In genomic region chr17:59830846-59831486, GRCh38 we compare ENCODE assay signal across 11 cellular contexts.
DNase-seq lines count a peak whose midpoint lies in the region; ATAC-seq and TF ChIP-seq lines count a peak whose summit lies in the region.
"Had no signal": no experiment of that assay in that cellular context is flagged by ENCODE, and none has a peak within 500 bp of the region (broad histone marks: within the 10 kb centered on the region; RNA-seq: fewer than 3 reads in every experiment).

No MANE protein-coding gene starts in this region.

- H3K9me3 ChIP-seq in left ventricle myocardium inferior (replicated peaks): no peaks in the 10 kb centered on the region
- H3K9me3 ChIP-seq in lung (ENCODE audit: control insufficient read depth in 2 of 2, insufficient read depth in 1 of 2, low read length in 1 of 2): no peaks in the 10 kb centered on the region
- H3K9me3 ChIP-seq in upper lobe of left lung: no peaks in the 10 kb centered on the region

- H3K4me1 Mint-ChIP-seq in activated T-helper 2 cell treated with anti-CD3 and anti-CD28 coated beads, Interferon-gamma antibody, Interleukin-2, Interleukin-4, amounts not matched to agents 10 μg/mL and 5 μg/mL and 100 μg/mL, durations not matched to agents 14 hours and 24 hours and 36 hours (ENCODE audit: low read depth): peaks cover 57% of the 10 kb centered on the region

- H3K4me1 ChIP-seq in left ventricle myocardium inferior (peaks cover 43% of the 10 kb centered on the region), lung (ENCODE audit: control insufficient read depth in 2 of 2, insufficient read depth in 2 of 2, low read length in 2 of 2) (peaks cover 3 to 16% of the 10 kb centered on the region in 2 donors), upper lobe of left lung (peaks cover 23 to 38% (median 33%) of the 10 kb centered on the region in 4 donors)

- no peaks in the 10 kb centered on the region for H3K27me3 Mint-ChIP-seq in activated T-helper 2 cell treated with anti-CD3 and anti-CD28 coated beads, Interferon-gamma antibody, Interleukin-2, Interleukin-4, amounts not matched to agents 10 μg/mL and 5 μg/mL and 100 μg/mL, durations not matched to agents 14 hours and 24 hours and 36 hours (ENCODE audit: low read depth)

- H3K9me3 Mint-ChIP-seq in activated T-helper 2 cell treated with anti-CD3 and anti-CD28 coated beads, Interferon-gamma antibody, Interleukin-2, Interleukin-4, amounts not matched to agents 10 μg/mL and 5 μg/mL and 100 μg/mL, durations not matched to agents 14 hours and 24 hours and 36 hours: no peaks in the 10 kb centered on the region
- H3K9me3 Mint-ChIP-seq: nephron progenitor cell had no signal

- 91 to 95% methylated on average over 1 of the region's 1 CpG for WGBS in lung, 2 donors
- WGBS in upper lobe of left lung, 2 donors: 87 to 100% methylated on average over 1 of the region's 1 CpG

- no peak for ATAC-seq in left cardiac atrium
- no peak for ATAC-seq in lung (ENCODE audit: insufficient read depth, low FRiP score)
- ATAC-seq in upper lobe of left lung (ENCODE audit: low FRiP score in 2 of 2): no peak
- ATAC-seq in HG03469 (IDR thresholded peaks at IDR 0.05; ENCODE audit: unreplicated experiment): no peak
- ATAC-seq in HG02981 (IDR thresholded peaks at IDR 0.05; ENCODE audit: unreplicated experiment): no peak
- ATAC-seq in GM19035 (IDR thresholded peaks at IDR 0.05; ENCODE audit: unreplicated experiment): no peak
- ATAC-seq: esophagus mucosa had no signal

- H3K27ac ChIP-seq in left ventricle myocardium inferior (replicated peaks): peak overlapping the region; percentile 66
- peak overlapping the region; percentile 45 to 82 for H3K27ac ChIP-seq in lung (ENCODE audit: low read depth in 1 of 2, low read length in 1 of 2)
- peak overlapping the region in 3 of 4 donors; percentile 14 to 78 (median 75) for H3K27ac ChIP-seq in upper lobe of left lung

- intact Hi-C loops in left ventricle myocardium inferior (cut with micrococcal nuclease) (no loop called here), left cardiac atrium (cut with DNase I) (loop anchor here in 1 of 2 donors (5.0 kb wide), 1 partner anchor 44 kb away; no protein-coding TSS in a partner anchor)
- intact Hi-C loops in activated T-helper 2 cell treated with anti-CD3 and anti-CD28 coated beads, Interferon-gamma antibody, Interleukin-2, Interleukin-4, amounts not matched to agents 10 μg/mL and 5 μg/mL and 100 μg/mL, durations not matched to agents 14 hours and 24 hours and 36 hours (cut with micrococcal nuclease): no loop called here

- H3K4me3 Mint-ChIP-seq in activated T-helper 2 cell treated with anti-CD3 and anti-CD28 coated beads, Interferon-gamma antibody, Interleukin-2, Interleukin-4, amounts not matched to agents 10 μg/mL and 5 μg/mL and 100 μg/mL, durations not matched to agents 14 hours and 24 hours and 36 hours (ENCODE audit: low read depth): peak overlapping the region; percentile 85
- H3K4me3 Mint-ChIP-seq: nephron progenitor cell had no signal

- TF ChIP-seq CTCF in left ventricle myocardium inferior (IDR thresholded peaks at IDR 0.05; ENCODE audit: borderline replicate concordance) (no peak), lung (IDR thresholded peaks at IDR 0.05; ENCODE audit: control extremely low read depth, extremely low read depth) (no peak), upper lobe of left lung (IDR thresholded peaks at IDR 0.05) (no peak)

- TF ChIP-seq EP300 in upper lobe of left lung (IDR thresholded peaks at IDR 0.05): no peak

- H3K36me3 ChIP-seq in left ventricle myocardium inferior (no peaks in the 10 kb centered on the region), lung (ENCODE audit: control insufficient read depth in 2 of 2, insufficient read depth in 2 of 2, low read length in 2 of 2) (no peaks in the 10 kb centered on the region), upper lobe of left lung (no peaks in the 10 kb centered on the region)

- H3K27ac Mint-ChIP-seq in activated T-helper 2 cell treated with anti-CD3 and anti-CD28 coated beads, Interferon-gamma antibody, Interleukin-2, Interleukin-4, amounts not matched to agents 10 μg/mL and 5 μg/mL and 100 μg/mL, durations not matched to agents 14 hours and 24 hours and 36 hours: peak overlapping the region; percentile 99
- H3K27ac Mint-ChIP-seq: nephron progenitor cell had no signal

- no peak for TF ChIP-seq POLR2A in upper lobe of left lung (IDR thresholded peaks at IDR 0.05)

- peaks cover 42% of the 10 kb centered on the region for H3K36me3 Mint-ChIP-seq in activated T-helper 2 cell treated with anti-CD3 and anti-CD28 coated beads, Interferon-gamma antibody, Interleukin-2, Interleukin-4, amounts not matched to agents 10 μg/mL and 5 μg/mL and 100 μg/mL, durations not matched to agents 14 hours and 24 hours and 36 hours (ENCODE audit: low read depth)

- DNase-seq in left ventricle myocardium inferior (no peak), left cardiac atrium (no peak), lung (ENCODE audit: low spot score) (no peak), upper lobe of left lung (no peak)
- peak; percentile 8 for DNase-seq in activated T-helper 2 cell treated with anti-CD3 and anti-CD28 coated beads, Interferon-gamma antibody, Interleukin-2, Interleukin-4, amounts not matched to agents 10 μg/mL and 5 μg/mL and 100 μg/mL, durations not matched to agents 14 hours and 24 hours and 36 hours (ENCODE audit: low spot score)
- DNase-seq: activated CD4-positive, alpha-beta T cell treated with anti-CD3 and anti-CD28 coated beads, Interleukin-2, amount 50 U/mL, for 1 hour; nephron progenitor cell had no signal

- H3K4me3 ChIP-seq in left ventricle myocardium inferior (no peak overlapping the region), lung (no peak overlapping the region), upper lobe of left lung (no peak overlapping the region)

- H3K27me3 ChIP-seq in left ventricle myocardium inferior (ENCODE audit: low read depth) (no peaks in the 10 kb centered on the region), lung (ENCODE audit: control insufficient read depth, insufficient read depth) (no peaks in the 10 kb centered on the region), upper lobe of left lung (no peaks in the 10 kb centered on the region)
